Comparison of ENCODE assay signal across 8 cellular contexts in the genomic region with DNA sequence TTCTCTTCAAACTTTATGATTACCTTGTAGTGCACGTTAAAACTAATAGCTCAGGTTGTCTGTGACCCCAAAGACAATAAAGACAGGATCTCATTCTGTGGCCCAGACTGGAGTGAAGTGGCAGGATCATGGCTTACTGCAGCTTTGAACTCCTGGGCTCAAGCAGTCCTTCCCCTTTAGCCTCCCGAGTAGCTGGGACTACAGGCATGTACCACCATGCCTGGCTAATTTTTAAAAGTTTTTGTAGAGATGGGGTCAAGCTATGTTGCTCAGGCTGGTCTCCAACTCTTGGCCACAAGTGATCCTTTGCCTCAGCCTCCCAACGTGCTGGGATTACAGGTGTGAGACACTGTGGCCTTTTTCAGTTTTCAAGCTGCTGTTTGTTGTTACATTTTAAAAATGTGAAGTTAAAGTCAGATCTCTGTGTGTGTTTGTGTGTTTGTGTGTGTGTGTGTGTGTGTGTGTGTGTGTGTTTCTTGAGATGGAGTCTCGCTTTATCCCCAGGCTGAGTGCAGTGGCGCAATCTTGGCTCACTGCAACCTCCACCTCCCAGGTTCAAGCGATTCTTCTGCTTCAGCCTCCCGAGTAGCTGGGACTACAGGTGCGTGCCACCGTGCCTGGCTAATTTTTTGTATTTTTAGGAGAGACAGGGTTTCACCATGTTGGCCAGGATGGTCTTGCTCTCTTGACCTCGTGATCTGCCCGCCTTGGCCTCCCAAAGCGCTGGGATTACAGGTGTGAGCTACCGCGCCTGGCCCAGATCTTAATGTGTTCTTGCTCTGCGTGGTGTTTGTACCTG. TPM values are rescaled to one million over a fixed set of nuclear protein-coding genes. Genes with fewer than 3 reads are reported as not detected.
DNase-seq lines count a peak whose midpoint lies in the region; ATAC-seq, FAIRE-seq and TF ChIP-seq lines count a peak whose summit lies in the region.
"Not testable (repeated sequence)": the region's sequence is repeated elsewhere in the genome, so short reads cannot be mapped to it uniquely, and the experiment has no call there.

No MANE protein-coding gene starts in this region.

- TF ChIP-seq CTCF in 22Rv1 (IDR thresholded peaks at IDR 0.05); GM12878 (IDR thresholded peaks at IDR 0.05 in 2 of 3, conservative IDR thresholded peaks at IDR 0.05 in 1 of 3; ENCODE audit: control insufficient read depth in 2 of 3, extremely low read depth in 1 of 3, insufficient read depth in 1 of 3, low read depth in 3 of 3, low read length in 3 of 3); endodermal cell (conservative IDR thresholded peaks at IDR 0.05): not testable (repeated sequence)

- SMC1A ChIA-PET in GM12878 (lab: Charles Lee; ENCODE audit: uncharacterized antibody, unreplicated experiment): interaction anchor here (0.8 to 3.8 kb wide), 13 partner anchors 8 to 201 kb away, joined by 3 to 42 read pairs (median 4); no protein-coding TSS in a partner anchor

- not testable (repeated sequence) for BruUV-seq in GM12878 (replicated peaks; lab: Mats Ljungman, UMichigan)

- H3K4me3 ChIP-seq in CD8-positive, alpha-beta memory T cell (ENCODE audit: low read length); GM12878; endodermal cell (ENCODE audit: low read length); naive thymus-derived CD4-positive, alpha-beta T cell (ENCODE audit: low read length); trophoblast cell (ENCODE audit: low read depth, low read length): not testable (repeated sequence)

- not testable (repeated sequence) for H4K12ac ChIP-seq in trophoblast cell (ENCODE audit: low read depth, low read length)

- H3K36me3 ChIP-seq in CD8-positive, alpha-beta memory T cell (ENCODE audit: insufficient read depth, low read length); GM12878 (ENCODE audit: control insufficient read depth in 2 of 2, insufficient read depth in 2 of 2, low read length in 1 of 2); naive thymus-derived CD4-positive, alpha-beta T cell (ENCODE audit: control insufficient read depth in 2 of 3, insufficient read depth in 3 of 3, low read length in 3 of 3); trophoblast cell (ENCODE audit: control insufficient read depth in 1 of 2, insufficient read depth in 2 of 2, low read length in 2 of 2): not testable (repeated sequence)
- peaks cover 11% of the 10 kb centered on the region for H3K36me3 ChIP-seq in endodermal cell (ENCODE audit: control insufficient read depth, insufficient read depth, low read length)

- POLR2A ChIA-PET in CD8-positive, alpha-beta memory T cell (lab: Charles Lee): interaction anchor here (1.5 kb wide), 1 partner anchor 17 kb away, joined by 3 read pairs; no protein-coding TSS in a partner anchor
- POLR2A ChIA-PET in GM12878 (lab: Charles Lee): interaction anchor here (0.5 to 2.9 kb wide), 13 partner anchors 10 to 99 kb away, joined by 3 to 13 read pairs (median 3); no protein-coding TSS in a partner anchor
- POLR2A ChIA-PET in naive thymus-derived CD4-positive, alpha-beta T cell (lab: Charles Lee): interaction anchor here (0.6 to 0.9 kb wide), 3 partner anchors 16 to 91 kb away, joined by 3 read pairs; no protein-coding TSS in a partner anchor

- H3K14ac ChIP-seq in trophoblast cell (ENCODE audit: low read length): not testable (repeated sequence)

- not testable (repeated sequence) for ATAC-seq in T-helper 17 cell; naive thymus-derived CD4-positive, alpha-beta T cell
- ATAC-seq in GM12878: peak; percentile 9; the same call in 2 of the 3 replicates

- TF ChIP-seq RAD21 in GM12878 (IDR thresholded peaks at IDR 0.05; ENCODE audit: insufficient read depth, low read depth, low read length): not testable (repeated sequence)

- RAD21 ChIA-PET in GM12878 (lab: Charles Lee; ENCODE audit: unreplicated experiment): interaction anchor here (0.6 to 1.6 kb wide), 7 partner anchors 16 to 200 kb away, joined by 3 to 4 read pairs (median 4); no protein-coding TSS in a partner anchor

- not testable (repeated sequence) for H3K9ac ChIP-seq in GM12878 (ENCODE audit: control insufficient read depth, insufficient read depth, low read length); endodermal cell (ENCODE audit: extremely low read depth, low read length, poor library complexity, severe bottlenecking); trophoblast cell (ENCODE audit: low read length)

- not testable (repeated sequence) for H3K4me2 ChIP-seq in GM12878 (ENCODE audit: control insufficient read depth, insufficient read depth); trophoblast cell (ENCODE audit: low read length)

- H3K9me3 Mint-ChIP-seq in CD8-positive, alpha-beta memory T cell; activated T-cell treated with anti-CD3 and anti-CD28 coated beads, Interleukin-2, amount 50 U/mL, for 24 hours; endodermal cell; naive thymus-derived CD4-positive, alpha-beta T cell: not testable (repeated sequence)

- not testable (repeated sequence) for TF ChIP-seq POLR2A in GM12878 (IDR thresholded peaks at IDR 0.05; ENCODE audit: low read depth, low read length)

- FAIRE-seq in GM12878 (lab: Jason Lieb, UNC): not testable (repeated sequence)

- intact Hi-C loops in GM12878 (cut with micrococcal nuclease; ENCODE audit: unreplicated experiment): not testable (repeated sequence)
- intact Hi-C loops in naive thymus-derived CD4-positive, alpha-beta T cell (cut with micrococcal nuclease): loop anchor here (2.0 to 5.0 kb wide), 2 partner anchors 15 to 36 kb away; no protein-coding TSS in a partner anchor

- H2BK120ac ChIP-seq in trophoblast cell (ENCODE audit: insufficient read depth, low read length, poor library complexity): not testable (repeated sequence)

- in situ Hi-C loops in GM12878 (cut with MboI): not testable (repeated sequence)

- H2AK5ac ChIP-seq in trophoblast cell (ENCODE audit: low read length): not testable (repeated sequence)

- 86% methylated on average over 15 of the region's 15 CpGs for WGBS in GM12878 (ENCODE audit: insufficient coverage, insufficient replicate concordance, low lambda C conversion rate, missing lambda C conversion rate)
- 96% methylated on average over 9 to 15 of the region's 15 CpGs for WGBS in endodermal cell (ENCODE audit: insufficient coverage in 1 of 2, insufficient read length in 1 of 2), 2 experiments
- no CpG with 5 or more reads among the region's 15 CpGs for WGBS in trophoblast cell (ENCODE audit: extremely low coverage, insufficient coverage, insufficient read length)

- not testable (repeated sequence) for H3K36me3 Mint-ChIP-seq in CD8-positive, alpha-beta memory T cell; T-helper 17 cell (ENCODE audit: low read depth); naive thymus-derived CD4-positive, alpha-beta T cell
- peaks cover 17% of the 10 kb centered on the region for H3K36me3 Mint-ChIP-seq in activated T-cell treated with anti-CD3 and anti-CD28 coated beads, Interleukin-2, amount 50 U/mL, for 24 hours (ENCODE audit: low read depth)
- H3K36me3 Mint-ChIP-seq in endodermal cell (ENCODE audit: low read depth): peaks cover 22% of the 10 kb centered on the region

- not testable (repeated sequence) for H3K18ac ChIP-seq in trophoblast cell (ENCODE audit: low read length)

- not testable (repeated sequence) for H4K8ac ChIP-seq in trophoblast cell (ENCODE audit: low read depth, low read length)

- peaks cover 77% of the 10 kb centered on the region for H3K4me1 ChIP-seq in CD8-positive, alpha-beta memory T cell (ENCODE audit: insufficient read depth, low read length)
- H3K4me1 ChIP-seq in GM12878 (ENCODE audit: control insufficient read depth, insufficient read depth, low read length): peaks cover 20% of the 10 kb centered on the region
- H3K4me1 ChIP-seq in endodermal cell (ENCODE audit: control insufficient read depth, insufficient read depth, low read length): peaks cover 11% of the 10 kb centered on the region
- peaks cover 36 to 56% of the 10 kb centered on the region in 2 donors for H3K4me1 ChIP-seq in naive thymus-derived CD4-positive, alpha-beta T cell (ENCODE audit: control insufficient read depth in 2 of 2, insufficient read depth in 2 of 2, low read length in 2 of 2)
- H3K4me1 ChIP-seq in trophoblast cell (ENCODE audit: control insufficient read depth in 1 of 2, insufficient read depth in 2 of 2, low read length in 2 of 2): not testable (repeated sequence)

- H4K91ac ChIP-seq in trophoblast cell (ENCODE audit: low read depth, low read length): not testable (repeated sequence)

- not testable (repeated sequence) for H3K23ac ChIP-seq in trophoblast cell (ENCODE audit: low read length)

- H3K79me2 ChIP-seq in GM12878 (ENCODE audit: control insufficient read depth, insufficient read depth, low read length): peaks cover 95% of the 10 kb centered on the region
- H3K79me2 ChIP-seq in trophoblast cell (ENCODE audit: control insufficient read depth, insufficient read depth, low read length, poor library complexity): not testable (repeated sequence)

- not testable (repeated sequence) for H3K27me3 ChIP-seq in CD8-positive, alpha-beta memory T cell (ENCODE audit: insufficient read depth, low read length, poor library complexity, severe bottlenecking); GM12878 (replicated peaks in 1 of 2; ENCODE audit: control insufficient read depth in 2 of 2, insufficient read depth in 2 of 2, low read length in 1 of 2); endodermal cell (ENCODE audit: control insufficient read depth, insufficient read depth, low read length, poor library complexity, severe bottlenecking); naive thymus-derived CD4-positive, alpha-beta T cell (ENCODE audit: control insufficient read depth in 2 of 2, insufficient read depth in 2 of 2, low read length in 2 of 2); trophoblast cell (ENCODE audit: insufficient read depth, low read length)

- H3K4me1 Mint-ChIP-seq in CD8-positive, alpha-beta memory T cell: peaks cover 80 to 98% (median 93%) of the 10 kb centered on the region in 3 donors
- H3K4me1 Mint-ChIP-seq in T-helper 17 cell (peaks cover 51% of the 10 kb centered on the region), endodermal cell (peaks cover 44% of the 10 kb centered on the region)
- H3K4me1 Mint-ChIP-seq in activated T-cell treated with anti-CD3 and anti-CD28 coated beads, Interleukin-2, amount 50 U/mL, for 24 hours (ENCODE audit: low read depth): peaks cover 89% of the 10 kb centered on the region
- peaks cover 43 to 97% (median 93%) of the 10 kb centered on the region in 7 donors for H3K4me1 Mint-ChIP-seq in naive thymus-derived CD4-positive, alpha-beta T cell

- peak overlapping the region; percentile 84 for H3K4ac ChIP-seq in trophoblast cell (ENCODE audit: low read depth, low read length)

- not testable (repeated sequence) for H3K27me3 Mint-ChIP-seq in CD8-positive, alpha-beta memory T cell; T-helper 17 cell; activated T-cell treated with anti-CD3 and anti-CD28 coated beads, Interleukin-2, amount 50 U/mL, for 24 hours; endodermal cell (ENCODE audit: insufficient read depth); naive thymus-derived CD4-positive, alpha-beta T cell

- not testable (repeated sequence) for H3K9me3 ChIP-seq in CD8-positive, alpha-beta memory T cell (ENCODE audit: low read length); T-helper 17 cell (ENCODE audit: control insufficient read depth, low read length, poor library complexity, severe bottlenecking); GM12878 (replicated peaks; ENCODE audit: control insufficient read depth, insufficient read depth, low read length); endodermal cell (ENCODE audit: control insufficient read depth, low read length); naive thymus-derived CD4-positive, alpha-beta T cell (ENCODE audit: control insufficient read depth in 2 of 3, low read length in 3 of 3); trophoblast cell (ENCODE audit: insufficient read depth, low read depth, low read length)

- DNase-seq in CD8-positive, alpha-beta memory T cell; T-helper 17 cell; activated T-cell treated with anti-CD3 and anti-CD28 coated beads, Interleukin-2, amount 50 U/mL, for 24 hours; GM12878 (ENCODE audit: low read depth, low spot score); endodermal cell; naive thymus-derived CD4-positive, alpha-beta T cell; trophoblast cell: not testable (repeated sequence)

- H2BK12ac ChIP-seq in trophoblast cell (ENCODE audit: low read length): not testable (repeated sequence)

- not testable (repeated sequence) for H4K20me1 ChIP-seq in GM12878 (ENCODE audit: control insufficient read depth, insufficient read depth)

- peak overlapping the region; percentile 58 to 94 (median 86) for H3K27ac Mint-ChIP-seq in CD8-positive, alpha-beta memory T cell
- H3K27ac Mint-ChIP-seq in T-helper 17 cell (peak overlapping the region; percentile 83), endodermal cell (peak overlapping the region; percentile 50)
- H3K27ac Mint-ChIP-seq in activated T-cell treated with anti-CD3 and anti-CD28 coated beads, Interleukin-2, amount 50 U/mL, for 24 hours: peak overlapping the region; percentile 7
- peak overlapping the region in 8 of 9 donors; percentile 56 to 88 (median 84) for H3K27ac Mint-ChIP-seq in naive thymus-derived CD4-positive, alpha-beta T cell

- peak overlapping the region in 6 of 7 donors; percentile 10 to 66 (median 50) for H3K4me3 Mint-ChIP-seq in CD8-positive, alpha-beta memory T cell
- H3K4me3 Mint-ChIP-seq in T-helper 17 cell; activated T-cell treated with anti-CD3 and anti-CD28 coated beads, Interleukin-2, amount 50 U/mL, for 24 hours; endodermal cell: not testable (repeated sequence)
- H3K4me3 Mint-ChIP-seq in naive thymus-derived CD4-positive, alpha-beta T cell: peak overlapping the region in 6 of 10 donors; percentile 3 to 63 (median 42)

- H3K79me1 ChIP-seq in trophoblast cell (ENCODE audit: low read length): not testable (repeated sequence)

- not testable (repeated sequence) for H2AFZ ChIP-seq in GM12878 (ENCODE audit: control insufficient read depth, low read depth, low read length); trophoblast cell (ENCODE audit: insufficient read depth, low read length, poor library complexity)

- peak overlapping the region; percentile 15 for H3K27ac ChIP-seq in 22Rv1
- not testable (repeated sequence) for H3K27ac ChIP-seq in CD8-positive, alpha-beta memory T cell (ENCODE audit: low read depth, low read length); GM12878 (ENCODE audit: control insufficient read depth, insufficient read depth); endodermal cell (ENCODE audit: low read depth, low read length); naive thymus-derived CD4-positive, alpha-beta T cell (ENCODE audit: low read depth, low read length); trophoblast cell (ENCODE audit: low read depth, low read length)

- H2BK5ac ChIP-seq in trophoblast cell (ENCODE audit: low read depth, low read length, poor library complexity): not testable (repeated sequence)

- CTCF ChIA-PET in CD8-positive, alpha-beta memory T cell (lab: Charles Lee): interaction anchor here (1.1 to 5.0 kb wide), 6 partner anchors 16 to 200 kb away, joined by 3 to 35 read pairs (median 4); a partner anchor contains a TSS
- CTCF ChIA-PET in GM12878 (lab: Yijun Ruan, JAX): interaction anchor here (0.7 to 2.4 kb wide), 15 partner anchors 8 to 162 kb away, joined by 3 to 11 read pairs (median 5); no protein-coding TSS in a partner anchor
- CTCF ChIA-PET in naive thymus-derived CD4-positive, alpha-beta T cell (lab: Charles Lee): interaction anchor here (1.2 to 2.1 kb wide), 3 partner anchors 16 to 40 kb away, joined by 5 to 7 read pairs (median 7); no protein-coding TSS in a partner anchor

- not testable (repeated sequence) for TF ChIP-seq EP300 in GM12878 (IDR thresholded peaks at IDR 0.05; ENCODE audit: borderline replicate concordance in 1 of 2, control insufficient read depth in 1 of 2, low read depth in 2 of 2, low read length in 2 of 2)

RNA-seq across cellular contexts. Expression of a gene that starts 23.8 kb away (rescaled TPM):
- 100 to 1,000 TPM; 174 to 176 TPM for total RNA-seq in CD8-positive, alpha-beta memory T cell
- polyA plus RNA-seq in CD8-positive, alpha-beta memory T cell: 47.4 TPM
- total RNA-seq in T-helper 17 cell (100 to 1,000 TPM; 215 to 220 TPM), GM12878 (2014; rRNA removed) (62.5 and 68.7 TPM in 2 replicates), GM12878 (2014; rRNA removed; fragmentation: Illumina TruSeq; extraction: Trizol) (82.2 and 95.0 TPM in 2 replicates), GM12878 (2021) (151 and 162 TPM in 2 replicates), endodermal cell (100 to 1,000 TPM; 199 to 412 TPM)
- 576 and 584 TPM in 2 replicates for total RNA-seq in GM12878 (2013; cell fraction: nucleolus; rRNA removed)
- 43.7 TPM for polyA plus RNA-seq in GM12878 (2011; ENCODE audit: low read depth)
- polyA plus RNA-seq in GM12878 (2011; rRNA removed) (69.4 and 112 TPM in 2 replicates), GM12878 (2014; fragmentation: Illumina TruSeq; extraction: Trizol) (142 and 143 TPM in 2 replicates), GM12878 (2014; fragmentation: Nextera tagmentation; extraction: Ambion mirVana) (10 to 100 TPM in 1 of 2 experiments, 1 to 10 TPM in 1; 9.6 to 23.8 TPM), GM12878 (2014; rRNA removed) (92.4 and 96.0 TPM in 2 replicates), GM12878 (2016; fragmentation: Nextera tagmentation; extraction: Ambion mirVana) (10 to 100 TPM; 56.4 to 90.9 TPM)
- 154 and 156 TPM in 2 replicates for polyA plus RNA-seq in GM12878 (2011; cell fraction: cytosol; rRNA removed)
- 129 and 167 TPM in 2 replicates for polyA plus RNA-seq in GM12878 (2011; cell fraction: nucleus; rRNA removed)
- 63.7 and 89.3 TPM in 2 replicates for polyA plus RNA-seq in GM12878 (2012)
- polyA minus RNA-seq in GM12878 (2011; rRNA and poly(A)+ RNA removed): 462 and 496 TPM in 2 replicates
- 260 and 293 TPM in 2 replicates for polyA minus RNA-seq in GM12878 (2011; cell fraction: cytosol; rRNA and poly(A)+ RNA removed)
- 313 and 456 TPM in 2 replicates for polyA minus RNA-seq in GM12878 (2011; cell fraction: nucleus; rRNA and poly(A)+ RNA removed)
- 111 TPM for polyA plus RNA-seq in endodermal cell (2013, experiment 1 of 2)
- 108 TPM for polyA plus RNA-seq in endodermal cell (2013, experiment 2 of 2)
- total RNA-seq in naive thymus-derived CD4-positive, alpha-beta T cell: 100 to 1,000 TPM; 147 to 200 (median 169) TPM
- polyA plus RNA-seq in naive thymus-derived CD4-positive, alpha-beta T cell: 10 to 100 TPM; 22.9 to 44.0 TPM
- 67.0 and 67.8 TPM in 2 replicates for polyA plus RNA-seq in trophoblast cell (2013)

Comparison
In these comparisons a context has a peak if more than half of its experiments do, and no peak if none do; other contexts are left out.
1. H3K27ac Mint-ChIP-seq: peak in every context shown above with its lines; median percentile 86 in CD8-positive, alpha-beta memory T cell; 84 in naive thymus-derived CD4-positive, alpha-beta T cell; 83 in T-helper 17 cell; 50 in endodermal cell; 7 in activated T-cell treated with anti-CD3 and anti-CD28 coated beads, Interleukin-2, amount 50 U/mL, for 24 hours.